13 cellular contexts compared by ENCODE assay signal in genomic region chr1:16183157-16183556, GRCh38. TPM values are rescaled to one million over a fixed set of nuclear protein-coding genes. Genes with fewer than 3 reads are reported as not detected.
DNase-seq lines count a peak whose midpoint lies in the region; ATAC-seq and TF ChIP-seq lines count a peak whose summit lies in the region.
"Had no signal": no experiment of that assay in that cellular context is flagged by ENCODE, and none has a peak within 500 bp of the region (broad histone marks: within the 10 kb centered on the region; RNA-seq: fewer than 3 reads in every experiment).

No MANE protein-coding gene starts in this region.

- H3K27me3 ChIP-seq in mammary epithelial cell (ENCODE audit: insufficient read depth, low read length) (no peaks in the 10 kb centered on the region), right lobe of liver (no peaks in the 10 kb centered on the region)

- in situ Hi-C loops in mammary epithelial cell (cut with MboI; ENCODE audit: low sequenced_read_pairs in 2 of 2) = loop anchor here in 1 of 2 donors (5.0 kb wide), 1 partner anchor 36 kb away; no protein-coding TSS in a partner anchor

- no TSS peak for BruUV-seq in mammary epithelial cell (replicated peaks; lab: Mats Ljungman, UMichigan)

- H3K4me1 ChIP-seq in mammary epithelial cell (ENCODE audit: insufficient read depth, low read length) = peaks cover 59% of the 10 kb centered on the region
- H3K4me1 ChIP-seq in right lobe of liver = peaks cover 0 to 72% (median 29%) of the 10 kb centered on the region in 4 donors
- no peaks in the 10 kb centered on the region for H3K4me1 ChIP-seq in urinary bladder (ENCODE audit: insufficient read depth)

- H3K4me3 ChIP-seq in mammary epithelial cell (replicated peaks in 1 of 3; ENCODE audit: insufficient read depth in 1 of 3, low read depth in 2 of 3, low read length in 3 of 3) (no peak overlapping the region), right lobe of liver (no peak overlapping the region), urinary bladder (ENCODE audit: low read depth, low read length) (no peak overlapping the region)

- H3K9ac ChIP-seq in mammary epithelial cell (ENCODE audit: insufficient read depth, low read length) = no peak overlapping the region

- DNase-seq in NOMO-1 (lab: John Stamatoyannopoulos, UW; ENCODE audit: unreplicated experiment in 2 of 2) = peak; percentile 30 to 53
- no peak for DNase-seq in NOMO-1 treated with dmso at 0.1 percent for 144 hours (lab: John Stamatoyannopoulos, UW; ENCODE audit: unreplicated experiment)
- DNase-seq in mammary epithelial cell = peak; percentile 74
- peak in 2 of 3 donors; percentile 75 to 88 for DNase-seq in right lobe of liver
- DNase-seq in C1 segment of cervical spinal cord (lab: John Stamatoyannopoulos, UW) = no peak
- DNase-seq in stimulated activated CD4-positive, alpha-beta T cell treated with anti-CD3 and anti-CD28 coated beads, Interleukin-4, amount 100 ng/mL, for 24 hours = no peak
- DNase-seq: kidney glomerular epithelial cell, NCI-H1105 treated with DMSO at 0.1 percent for 48 hours, substantia nigra had no signal

- no peak overlapping the region for H2AFZ ChIP-seq in mammary epithelial cell (ENCODE audit: low read depth, low read length)

- TF ChIP-seq POLR2A in right lobe of liver (IDR thresholded peaks at IDR 0.05) (peak; percentile 47), GM18505 (IDR thresholded peaks at IDR 0.05; ENCODE audit: borderline replicate concordance, extremely low read depth, insufficient read depth, insufficient read length) (no peak)

- H3K36me3 ChIP-seq in mammary epithelial cell (ENCODE audit: insufficient read depth, low read length) (no peaks in the 10 kb centered on the region), right lobe of liver (no peaks in the 10 kb centered on the region), urinary bladder (ENCODE audit: insufficient read depth) (no peaks in the 10 kb centered on the region)

- no peak overlapping the region for H3K4me2 ChIP-seq in mammary epithelial cell (ENCODE audit: insufficient read depth, low read depth, low read length)

- H3K27ac ChIP-seq in mammary epithelial cell (ENCODE audit: insufficient read depth, low read depth, low read length) = no peak overlapping the region
- H3K27ac ChIP-seq in right lobe of liver = peak overlapping the region in 2 of 3 donors; percentile 79 to 95
- peak overlapping the region; percentile 56 for H3K27ac ChIP-seq in urinary bladder (ENCODE audit: low read depth)

- WGBS in mammary epithelial cell (ENCODE audit: low coverage, missing lambda C conversion rate) = 66% methylated on average over 6 of the region's 13 CpGs
- 27% methylated on average over 10 of the region's 13 CpGs for WGBS in right lobe of liver (ENCODE audit: insufficient coverage, low coverage, low lambda C conversion rate, missing lambda C conversion rate)
- WGBS in urinary bladder = 86% methylated on average over 13 of the region's 13 CpGs

- dilution Hi-C loops in mammary epithelial cell (cut with HindIII; ENCODE audit: low sequenced_read_pairs) = no loop called here

- intact Hi-C loops in mammary epithelial cell (cut with micrococcal nuclease) (no loop called here), right lobe of liver (cut with DNase I) (loop anchor here in 1 of 2 donors (5.0 kb wide), 1 partner anchor 41 kb away; no protein-coding TSS in a partner anchor)

- CTCF ChIA-PET in mammary epithelial cell (lab: Charles Lee; ENCODE audit: low non-redundant PET) = no interaction called here

- TF ChIP-seq CTCF in mammary epithelial cell (conservative IDR thresholded peaks at IDR 0.05 in 1 of 2, IDR thresholded peaks at IDR 0.05 in 1 of 2; ENCODE audit: extremely low read depth in 1 of 2, insufficient read depth in 1 of 2, low read depth in 1 of 2, low read length in 2 of 2) (no peak), right lobe of liver (IDR thresholded peaks at IDR 0.05) (no peak)

- no peaks in the 10 kb centered on the region for H4K20me1 ChIP-seq in mammary epithelial cell (ENCODE audit: insufficient read depth, low read length)

- H3K9me3 ChIP-seq in mammary epithelial cell (replicated peaks; ENCODE audit: insufficient read depth, low read length) = no peaks in the 10 kb centered on the region
- no peaks in the 10 kb centered on the region for H3K9me3 ChIP-seq in right lobe of liver

- no peaks in the 10 kb centered on the region for H3K79me2 ChIP-seq in mammary epithelial cell (ENCODE audit: insufficient read depth, low read length)

- ATAC-seq in right lobe of liver (peak; percentile 4 to 36 (median 23)), GM18505 (IDR thresholded peaks at IDR 0.05; ENCODE audit: unreplicated experiment) (no peak)
- ATAC-seq: SK-N-SH treated with all-trans-retinoic acid at 6 μM for 48 hours had no signal

RNA-seq across cellular contexts. Expression of gene EPHA2, which starts 27.3 kb away (rescaled TPM):
- 100 to 1,000 TPM in 1 of 2 donors, 10 to 100 TPM in 1; 77.3 to 181 TPM for total RNA-seq in mammary epithelial cell
- polyA plus RNA-seq in mammary epithelial cell = 91.7 TPM
- polyA minus RNA-seq in mammary epithelial cell = 181 TPM
- total RNA-seq in right lobe of liver = 10 to 100 TPM in 4 of 6 experiments, 1 to 10 TPM in 2; 6.0 to 14.7 (median 10.8) TPM
- 11.3 TPM for total RNA-seq in urinary bladder
- polyA plus RNA-seq in urinary bladder = 16.2 TPM
- total RNA-seq: activated CD8-positive, alpha-beta memory T cell treated with anti-CD3 and anti-CD28 coated beads for 36 hours had no signal

RNA-seq across cellular contexts. Expression of gene ARHGEF19, which starts 29.3 kb away (rescaled TPM):
- total RNA-seq in mammary epithelial cell (1 to 10 TPM; 3.0 to 3.5 TPM), right lobe of liver (1 to 10 TPM in 4 of 6 experiments, under 1 TPM in 2; 0.31 to 2.8 (median 1.5) TPM), urinary bladder (6.9 TPM)
- polyA plus RNA-seq in mammary epithelial cell (4.0 TPM), urinary bladder (15.2 TPM)
- 2.0 TPM for polyA minus RNA-seq in mammary epithelial cell

RNA-seq across cellular contexts. Expression of gene CPLANE2, which starts 53.8 kb away (rescaled TPM):
- total RNA-seq in mammary epithelial cell (10 to 100 TPM; 13.3 to 14.8 TPM), right lobe of liver (1 to 10 TPM; 2.2 to 4.4 (median 3.1) TPM), urinary bladder (3.2 TPM)
- polyA plus RNA-seq in mammary epithelial cell (4.6 TPM), urinary bladder (8.5 TPM)
- 5.6 TPM for polyA minus RNA-seq in mammary epithelial cell

Comparison
In these comparisons a context has a peak if more than half of its experiments do, and no peak if none do; other contexts are left out.
1. DNase-seq: peak in NOMO-1 (2 of 2), mammary epithelial cell (single experiment) and right lobe of liver (2 of 3); none in NOMO-1 treated with dmso at 0.1 percent for 144 hours (single experiment), C1 segment of cervical spinal cord (0 of 14) and stimulated activated CD4-positive, alpha-beta T cell treated with anti-CD3 and anti-CD28 coated beads, Interleukin-4, amount 100 ng/mL, for 24 hours (single experiment).